10 cellular contexts compared by ENCODE assay signal in the genomic region with DNA sequence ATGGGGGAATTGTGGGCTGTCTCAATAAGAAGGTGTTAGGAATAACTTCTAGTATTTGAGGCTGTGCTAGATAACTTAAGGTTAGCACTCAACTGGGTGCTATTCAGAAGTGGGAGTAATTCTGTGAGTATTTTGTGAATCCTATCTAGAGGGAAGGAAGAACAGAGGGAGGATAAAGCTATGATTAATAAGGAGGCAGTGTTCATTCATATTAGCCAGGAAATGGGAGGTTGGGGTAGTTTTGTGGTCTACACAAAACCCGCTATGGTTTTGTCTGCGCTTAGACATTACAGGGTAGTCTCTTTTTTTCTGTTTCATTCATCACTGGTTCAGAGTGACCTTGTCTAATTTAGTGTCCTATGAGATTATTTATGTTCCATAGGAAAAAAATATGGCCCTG.
"Had no signal": no experiment of that assay in that cellular context is flagged by ENCODE, and none has a peak within 500 bp of the region (broad histone marks: within the 10 kb centered on the region; RNA-seq: fewer than 3 reads in every experiment).

No MANE protein-coding gene starts in this region.

- H3K4me1 ChIP-seq: prostate gland, right lobe of liver, thyroid gland had no signal

- ATAC-seq: right lobe of liver had no signal

- DNase-seq: activated CD4-positive, alpha-beta T cell treated with anti-CD3 and anti-CD28 coated beads for 48 hours; activated effector memory CD4-positive, alpha-beta T cell treated with Interleukin-2 at 50 U/mL for 16 hours; activated T-cell treated with anti-CD3 and anti-CD28 coated beads, Interleukin-2, amount 50 U/mL, for 1 hour; central memory CD4-positive, alpha-beta T cell; hypothalamus; right lobe of liver; thyroid gland had no signal

- H3K27me3 ChIP-seq: esophagus muscularis mucosa, right lobe of liver, thyroid gland had no signal

- H3K4me3 ChIP-seq: coronary artery, esophagus muscularis mucosa, prostate gland, right lobe of liver, thyroid gland had no signal

- H3K36me3 ChIP-seq: prostate gland, right lobe of liver, thyroid gland had no signal

- H3K27ac ChIP-seq: esophagus muscularis mucosa, prostate gland, right lobe of liver, thyroid gland had no signal

- H3K9me3 ChIP-seq: esophagus muscularis mucosa, prostate gland, right lobe of liver, thyroid gland had no signal
